In genomic region chr4:23930750-23931488, GRCh38 we compare ENCODE assay signal across 11 cellular contexts. TPM values are rescaled to one million over a fixed set of nuclear protein-coding genes. Genes with fewer than 3 reads are reported as not detected.
DNase-seq lines count a peak whose midpoint lies in the region; ATAC-seq, FAIRE-seq and TF ChIP-seq lines count a peak whose summit lies in the region.
"Had no signal": no experiment of that assay in that cellular context is flagged by ENCODE, and none has a peak within 500 bp of the region (broad histone marks: within the 10 kb centered on the region; RNA-seq: fewer than 3 reads in every experiment).

No MANE protein-coding gene starts in this region.

- peak; percentile 67 for DNase-seq in BE2C
- peak; percentile 35 for DNase-seq in astrocyte (ENCODE audit: low read depth)
- DNase-seq in left cardiac atrium, result peak; percentile 82
- DNase-seq in osteoblast (ENCODE audit: insufficient read length, low spot score, missing footprints), result no peak
- no peak for DNase-seq in GM19240 (ENCODE audit: insufficient read length, low spot score)
- DNase-seq in NCI-H1417 treated with DMSO at 0.1 percent for 48 hours (lab: John Stamatoyannopoulos, UW), result no peak
- DNase-seq in HCEC 1CT, result no peak
- DNase-seq: NCI-H446 treated with DMSO at 0.1 percent for 48 hours had no signal

- peaks cover 4% of the 10 kb centered on the region for H3K4me1 ChIP-seq in BE2C
- peaks cover 12% of the 10 kb centered on the region for H3K4me1 ChIP-seq in astrocyte (ENCODE audit: insufficient read depth, low read length)
- peaks cover 8% of the 10 kb centered on the region for H3K4me1 ChIP-seq in osteoblast (ENCODE audit: insufficient read depth, low read length)

- no peaks in the 10 kb centered on the region for H3K36me3 Mint-ChIP-seq in astrocyte (ENCODE audit: low read depth, unreplicated experiment)
- H3K36me3 Mint-ChIP-seq: IgD-negative memory B cell had no signal

- intact Hi-C loops in left cardiac atrium (cut with DNase I), result loop anchor here in 1 of 2 donors (5.0 to 10.0 kb wide), 3 partner anchors 44 to 316 kb away; no protein-coding TSS in a partner anchor

- no peaks in the 10 kb centered on the region for H3K36me3 ChIP-seq in BE2C
- no peaks in the 10 kb centered on the region for H3K36me3 ChIP-seq in astrocyte (ENCODE audit: insufficient read depth, low read length)
- H3K36me3 ChIP-seq in osteoblast (ENCODE audit: insufficient read depth, low read length), result no peaks in the 10 kb centered on the region

- no peak overlapping the region for H3K4me2 ChIP-seq in astrocyte (ENCODE audit: low read length)
- H3K4me2 ChIP-seq in osteoblast (ENCODE audit: insufficient read depth, low read length), result no peak overlapping the region

- ATAC-seq in left cardiac atrium (peak; percentile 90), GM19395 (IDR thresholded peaks at IDR 0.05; ENCODE audit: unreplicated experiment) (no peak)

- peaks cover 14% of the 10 kb centered on the region for H3K4me1 Mint-ChIP-seq in astrocyte (ENCODE audit: low read depth, unreplicated experiment)
- H3K4me1 Mint-ChIP-seq: IgD-negative memory B cell had no signal

- H3K79me2 ChIP-seq in astrocyte (ENCODE audit: insufficient read depth, low read length) (no peaks in the 10 kb centered on the region), osteoblast (ENCODE audit: insufficient read depth, low read length) (no peaks in the 10 kb centered on the region)

- H3K9ac ChIP-seq in astrocyte (ENCODE audit: low read length), result no peak overlapping the region

- H3K4me3 ChIP-seq in BE2C (ENCODE audit: low read depth, low read length), result peak overlapping the region; percentile 6
- no peak overlapping the region for H3K4me3 ChIP-seq in astrocyte (ENCODE audit: insufficient read depth, low read depth, low read length)
- no peak overlapping the region for H3K4me3 ChIP-seq in osteoblast (ENCODE audit: insufficient read depth, low read length)

- peaks cover 6% of the 10 kb centered on the region for H3K27me3 Mint-ChIP-seq in astrocyte (ENCODE audit: low read depth, unreplicated experiment)
- H3K27me3 Mint-ChIP-seq: IgD-negative memory B cell had no signal

- TF ChIP-seq CTCF in BE2C (IDR thresholded peaks at IDR 0.05; ENCODE audit: low read depth, low read length) (no peak), astrocyte (IDR thresholded peaks at IDR 0.05; ENCODE audit: insufficient read depth, low read depth, low read length) (no peak), osteoblast (IDR thresholded peaks at IDR 0.05; ENCODE audit: extremely low read depth, low read depth, low read length) (no peak)

- H3K4me3 Mint-ChIP-seq in astrocyte (ENCODE audit: unreplicated experiment), result no peak overlapping the region
- H3K4me3 Mint-ChIP-seq: IgD-negative memory B cell had no signal

- no peak overlapping the region for H2AFZ ChIP-seq in astrocyte (ENCODE audit: low read depth, low read length)
- peak overlapping the region; percentile 58 for H2AFZ ChIP-seq in osteoblast (ENCODE audit: low read length)

- no peak for FAIRE-seq in astrocyte (lab: Jason Lieb, UNC)

- no peak overlapping the region for H3K27ac Mint-ChIP-seq in astrocyte (ENCODE audit: unreplicated experiment)
- H3K27ac Mint-ChIP-seq: IgD-negative memory B cell had no signal

- no peaks in the 10 kb centered on the region for H3K9me3 ChIP-seq in BE2C
- no peaks in the 10 kb centered on the region for H3K9me3 ChIP-seq in astrocyte (ENCODE audit: insufficient read depth, low read depth, low read length)
- no peaks in the 10 kb centered on the region for H3K9me3 ChIP-seq in osteoblast (ENCODE audit: low read depth, low read length)

- no peaks in the 10 kb centered on the region for H4K20me1 ChIP-seq in astrocyte (ENCODE audit: insufficient read depth, low read length)
- H4K20me1 ChIP-seq in osteoblast (ENCODE audit: insufficient read depth, low read length), result no peaks in the 10 kb centered on the region

- no peaks in the 10 kb centered on the region for H3K9me3 Mint-ChIP-seq in astrocyte (ENCODE audit: unreplicated experiment)

- no peaks in the 10 kb centered on the region for H3K27me3 ChIP-seq in BE2C
- H3K27me3 ChIP-seq in astrocyte (ENCODE audit: insufficient read depth, low read length), result no peaks in the 10 kb centered on the region
- no peaks in the 10 kb centered on the region for H3K27me3 ChIP-seq in osteoblast (ENCODE audit: insufficient read depth, low read length)

- H3K27ac ChIP-seq in astrocyte (ENCODE audit: low read depth, low read length) (no peak overlapping the region), osteoblast (ENCODE audit: low read depth, low read length) (no peak overlapping the region)

RNA-seq across cellular contexts. Expression of gene PPARGC1A, which starts 41.1 kb away (rescaled TPM):
- polyA plus RNA-seq in BE2C (2012; ENCODE audit: insufficient read depth, insufficient read length, low read depth), result 7.3 TPM
- total RNA-seq in astrocyte, result 0.48 and 0.53 TPM in 2 replicates
- 100 to 1,000 TPM in 1 of 2 donors, 10 to 100 TPM in 1; 75.4 to 180 TPM for total RNA-seq in left cardiac atrium
- total RNA-seq in osteoblast, result 2.1 and 2.5 TPM in 2 replicates
- total RNA-seq: T-helper 1 cell treated with Interleukin-12 subunit alpha and Interleukin-12 subunit beta and Interleukin-4 antibody, amounts not matched to agents 30 ng/mL and 1 ng/mL, for 36 hours had no signal
- polyA plus RNA-seq: IgD-negative memory B cell had no signal

Comparison
In these comparisons a context has a peak if more than half of its experiments do, and no peak if none do; other contexts are left out.
1. DNase-seq: peak in BE2C (single experiment), astrocyte (single experiment) and left cardiac atrium (single experiment); none in osteoblast (single experiment), GM19240 (single experiment), NCI-H1417 treated with DMSO at 0.1 percent for 48 hours (single experiment) and HCEC 1CT (single experiment).
2. RNA of gene PPARGC1A, which starts 41.1 kb away (total RNA-seq): 75.4 to 180 TPM in left cardiac atrium; 2.1 to 2.5 TPM in osteoblast and 0.48 to 0.53 TPM in astrocyte; every median in the first group is over 10 times any median in the second.